ENCODE assay signal across 1 cellular context in genomic region chr4:153222790-153223417, GRCh38.
TF ChIP-seq lines count a peak whose summit lies in the region.

No MANE protein-coding gene starts in this region.

TF ChIP-seq in GM23338, 12 proteins besides CTCF, POLR2A, EP300 and RAD21 (continued from another document):
- no peak for TF ChIP-seq ZNF462 (CRISPR knock-in tag; IDR thresholded peaks at IDR 0.05)
- no peak for TF ChIP-seq ZNF331 (CRISPR knock-in tag; IDR thresholded peaks at IDR 0.05; ENCODE audit: low read depth)
- no peak for TF ChIP-seq STAT1 (IDR thresholded peaks at IDR 0.05; ENCODE audit: unreplicated experiment)
TF ChIP-seq in GM23338: peak in this region for 0.
